Comparison of ENCODE assay signal across 1 cellular context in the genomic region with DNA sequence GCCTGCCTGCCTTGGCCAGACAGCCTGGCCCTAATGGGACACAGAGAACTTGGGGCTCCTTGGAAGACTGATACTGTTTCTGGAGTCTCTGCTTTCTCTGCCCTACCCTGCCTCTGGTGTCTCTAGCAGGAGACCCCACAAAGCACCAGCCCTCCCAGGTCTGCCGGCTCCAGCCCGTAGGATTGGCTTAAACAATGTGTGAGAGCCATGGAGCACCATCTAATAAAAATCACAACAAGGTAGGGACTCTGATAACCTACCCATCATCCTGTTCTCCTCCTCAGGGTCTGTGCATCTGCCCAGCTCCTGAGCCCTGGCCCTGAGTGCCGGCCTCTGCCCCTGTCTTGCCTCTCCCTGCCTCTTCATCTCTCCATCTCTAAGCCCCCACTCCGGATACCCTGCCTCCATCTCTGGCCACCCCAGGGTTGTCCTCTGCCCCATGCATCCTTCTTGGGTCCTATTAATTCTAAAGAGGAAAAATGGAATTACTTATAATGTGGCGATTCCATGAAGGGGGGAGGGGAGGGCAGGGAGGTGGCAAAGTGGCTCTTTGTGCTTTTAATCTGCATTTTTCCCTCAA.
TF ChIP-seq lines count a peak whose summit lies in the region.

No MANE protein-coding gene starts in this region.

TF ChIP-seq in SK-N-SH, 30 proteins besides CTCF, POLR2A, EP300 and RAD21 (continued from another document):
- TF ChIP-seq, protein P1, sequence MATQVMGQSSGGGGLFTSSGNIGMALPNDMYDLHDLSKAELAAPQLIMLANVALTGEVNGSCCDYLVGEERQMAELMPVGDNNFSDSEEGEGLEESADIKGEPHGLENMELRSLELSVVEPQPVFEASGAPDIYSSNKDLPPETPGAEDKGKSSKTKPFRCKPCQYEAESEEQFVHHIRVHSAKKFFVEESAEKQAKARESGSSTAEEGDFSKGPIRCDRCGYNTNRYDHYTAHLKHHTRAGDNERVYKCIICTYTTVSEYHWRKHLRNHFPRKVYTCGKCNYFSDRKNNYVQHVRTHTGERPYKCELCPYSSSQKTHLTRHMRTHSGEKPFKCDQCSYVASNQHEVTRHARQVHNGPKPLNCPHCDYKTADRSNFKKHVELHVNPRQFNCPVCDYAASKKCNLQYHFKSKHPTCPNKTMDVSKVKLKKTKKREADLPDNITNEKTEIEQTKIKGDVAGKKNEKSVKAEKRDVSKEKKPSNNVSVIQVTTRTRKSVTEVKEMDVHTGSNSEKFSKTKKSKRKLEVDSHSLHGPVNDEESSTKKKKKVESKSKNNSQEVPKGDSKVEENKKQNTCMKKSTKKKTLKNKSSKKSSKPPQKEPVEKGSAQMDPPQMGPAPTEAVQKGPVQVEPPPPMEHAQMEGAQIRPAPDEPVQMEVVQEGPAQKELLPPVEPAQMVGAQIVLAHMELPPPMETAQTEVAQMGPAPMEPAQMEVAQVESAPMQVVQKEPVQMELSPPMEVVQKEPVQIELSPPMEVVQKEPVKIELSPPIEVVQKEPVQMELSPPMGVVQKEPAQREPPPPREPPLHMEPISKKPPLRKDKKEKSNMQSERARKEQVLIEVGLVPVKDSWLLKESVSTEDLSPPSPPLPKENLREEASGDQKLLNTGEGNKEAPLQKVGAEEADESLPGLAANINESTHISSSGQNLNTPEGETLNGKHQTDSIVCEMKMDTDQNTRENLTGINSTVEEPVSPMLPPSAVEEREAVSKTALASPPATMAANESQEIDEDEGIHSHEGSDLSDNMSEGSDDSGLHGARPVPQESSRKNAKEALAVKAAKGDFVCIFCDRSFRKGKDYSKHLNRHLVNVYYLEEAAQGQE (IDR thresholded peaks at IDR 0.05; ENCODE audit: low read depth, low read length) = no peak
- TF ChIP-seq POLR2AphosphoS5 (IDR thresholded peaks at IDR 0.05; ENCODE audit: low read depth, low read length) (no peak), MXI1 (IDR thresholded peaks at IDR 0.05; ENCODE audit: low read depth, low read length) (no peak)
- TF ChIP-seq, protein P2, sequence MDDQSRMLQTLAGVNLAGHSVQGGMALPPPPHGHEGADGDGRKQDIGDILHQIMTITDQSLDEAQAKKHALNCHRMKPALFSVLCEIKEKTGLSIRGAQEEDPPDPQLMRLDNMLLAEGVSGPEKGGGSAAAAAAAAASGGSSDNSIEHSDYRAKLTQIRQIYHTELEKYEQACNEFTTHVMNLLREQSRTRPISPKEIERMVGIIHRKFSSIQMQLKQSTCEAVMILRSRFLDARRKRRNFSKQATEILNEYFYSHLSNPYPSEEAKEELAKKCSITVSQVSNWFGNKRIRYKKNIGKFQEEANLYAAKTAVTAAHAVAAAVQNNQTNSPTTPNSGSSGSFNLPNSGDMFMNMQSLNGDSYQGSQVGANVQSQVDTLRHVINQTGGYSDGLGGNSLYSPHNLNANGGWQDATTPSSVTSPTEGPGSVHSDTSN (IDR thresholded peaks at IDR 0.05) = no peak
TF ChIP-seq in SK-N-SH: peak in this region for 0.
